In genomic region chr20:45823949-45824835, GRCh38 we compare ENCODE assay signal across 8 cellular contexts. TPM values are rescaled to one million over a fixed set of nuclear protein-coding genes. Genes with fewer than 3 reads are reported as not detected.
DNase-seq lines count a peak whose midpoint lies in the region; ATAC-seq and TF ChIP-seq lines count a peak whose summit lies in the region.

No MANE protein-coding gene starts in this region.

- peak overlapping the region; percentile 84 for H2AFZ ChIP-seq in parathyroid adenoma

- H3K4me1 ChIP-seq in parathyroid adenoma, result peaks cover 13% of the 10 kb centered on the region

- H3K4me3 Mint-ChIP-seq in activated T-cell treated with anti-CD3 and anti-CD28 coated beads, Interleukin-2, amount 50 U/mL, for 4 hours, result peak overlapping the region; percentile 67

- no peaks in the 10 kb centered on the region for H3K9me3 ChIP-seq in parathyroid adenoma (ENCODE audit: control insufficient read depth, low read length)

- no peaks in the 10 kb centered on the region for H3K27me3 ChIP-seq in parathyroid adenoma (ENCODE audit: control insufficient read depth, insufficient read depth, low read length)

- H3K9ac ChIP-seq in parathyroid adenoma, result no peak overlapping the region

- H3K27me3 Mint-ChIP-seq in activated T-cell treated with anti-CD3 and anti-CD28 coated beads, Interleukin-2, amount 50 U/mL, for 4 hours (ENCODE audit: low read depth), result peaks cover 23% of the 10 kb centered on the region

- H3K36me3 ChIP-seq in parathyroid adenoma (ENCODE audit: control insufficient read depth, insufficient read depth, low read length), result no peaks in the 10 kb centered on the region

- no peaks in the 10 kb centered on the region for H3K9me3 Mint-ChIP-seq in activated T-cell treated with anti-CD3 and anti-CD28 coated beads, Interleukin-2, amount 50 U/mL, for 4 hours

- no peak for TF ChIP-seq POLR2A in NB4 (IDR thresholded peaks at IDR 0.05; ENCODE audit: extremely low read depth, insufficient read length)

- peaks cover 10% of the 10 kb centered on the region for H3K4me1 Mint-ChIP-seq in activated T-cell treated with anti-CD3 and anti-CD28 coated beads, Interleukin-2, amount 50 U/mL, for 4 hours (ENCODE audit: low read depth)

- peak; percentile 83 to 86 for ATAC-seq in activated T-cell treated with anti-CD3 and anti-CD28 coated beads, Interleukin-2, amount 50 U/mL, for 4 hours
- ATAC-seq in HG03378 (IDR thresholded peaks at IDR 0.05; ENCODE audit: unreplicated experiment), result no peak
- ATAC-seq in HG02759 (IDR thresholded peaks at IDR 0.05; ENCODE audit: unreplicated experiment), result no peak

- TF ChIP-seq CTCF in NB4 (IDR thresholded peaks at IDR 0.05; ENCODE audit: low read depth, low read length) (peak; percentile 59), fibroblast of the aortic adventitia (IDR thresholded peaks at IDR 0.05; ENCODE audit: insufficient read depth, low read length) (peak; percentile 59), parathyroid adenoma (IDR thresholded peaks at IDR 0.05) (peak; percentile 34)

- H3K4me3 ChIP-seq in NB4 (ENCODE audit: low read depth, low read length) (no peak overlapping the region), fibroblast of the aortic adventitia (ENCODE audit: low read depth, low read length) (no peak overlapping the region), parathyroid adenoma (ENCODE audit: low read depth, low read length) (no peak overlapping the region)

- DNase-seq in DMS153 (lab: John Stamatoyannopoulos, UW) (peak; percentile 11), NB4 (ENCODE audit: low read depth) (peak; percentile 66), fibroblast of the aortic adventitia (ENCODE audit: low read depth) (peak; percentile 39), LoVo (ENCODE audit: low spot score) (no peak)
- DNase-seq in activated T-cell treated with anti-CD3 and anti-CD28 coated beads, Interleukin-2, amount 50 U/mL, for 4 hours, result peak; percentile 46

- H3K36me3 Mint-ChIP-seq in activated T-cell treated with anti-CD3 and anti-CD28 coated beads, Interleukin-2, amount 50 U/mL, for 4 hours (ENCODE audit: insufficient read depth), result no peaks in the 10 kb centered on the region

- no peaks in the 10 kb centered on the region for H3K79me2 ChIP-seq in parathyroid adenoma

- H3K27ac ChIP-seq in parathyroid adenoma, result no peak overlapping the region

- H3K4me2 ChIP-seq in parathyroid adenoma (ENCODE audit: low read length), result peak overlapping the region; percentile 30

RNA-seq across cellular contexts. Expression of gene TNNC2, which starts 2.9 kb away (rescaled TPM):
- not detected for total RNA-seq in activated T-cell treated with anti-CD3 and anti-CD28 coated beads, Interleukin-2, amount 50 U/mL, for 4 hours
- 0.45 and 1.8 TPM in 2 replicates for total RNA-seq in fibroblast of the aortic adventitia (ENCODE audit: low replicate concordance)

RNA-seq across cellular contexts. Expression of gene SNX21, which starts 9.4 kb away (rescaled TPM):
- total RNA-seq in activated T-cell treated with anti-CD3 and anti-CD28 coated beads, Interleukin-2, amount 50 U/mL, for 4 hours, result under 1 TPM; 0.83 to 0.98 (median 0.87) TPM
- total RNA-seq in fibroblast of the aortic adventitia (ENCODE audit: low replicate concordance), result 88.8 and 90.7 TPM in 2 replicates

RNA-seq across cellular contexts. Expression of gene UBE2C, which starts 11.7 kb away (rescaled TPM):
- 10 to 100 TPM; 10.5 to 19.4 (median 18.4) TPM for total RNA-seq in activated T-cell treated with anti-CD3 and anti-CD28 coated beads, Interleukin-2, amount 50 U/mL, for 4 hours
- 0.49 and 53.3 TPM in 2 replicates for total RNA-seq in fibroblast of the aortic adventitia (ENCODE audit: low replicate concordance)

RNA-seq across cellular contexts. Expression of gene DNTTIP1, which starts 32.4 kb away (rescaled TPM):
- 10 to 100 TPM; 33.9 to 39.6 (median 38.5) TPM for total RNA-seq in activated T-cell treated with anti-CD3 and anti-CD28 coated beads, Interleukin-2, amount 50 U/mL, for 4 hours
- 17.4 and 26.4 TPM in 2 replicates for total RNA-seq in fibroblast of the aortic adventitia (ENCODE audit: low replicate concordance)

RNA-seq across cellular contexts. Expression of gene WFDC3, which starts 32.5 kb away (rescaled TPM):
- not detected for total RNA-seq in activated T-cell treated with anti-CD3 and anti-CD28 coated beads, Interleukin-2, amount 50 U/mL, for 4 hours
- total RNA-seq in fibroblast of the aortic adventitia (ENCODE audit: low replicate concordance), result 0.18 TPM in 1 of 2 replicates, not detected in the other

Comparison
In these comparisons a context has a peak if more than half of its experiments do, and no peak if none do; other contexts are left out.
1. ATAC-seq: peak in activated T-cell treated with anti-CD3 and anti-CD28 coated beads, Interleukin-2, amount 50 U/mL, for 4 hours (2 of 2); none in HG03378 (single experiment) and HG02759 (single experiment).
2. RNA of gene SNX21, which starts 9.4 kb away (total RNA-seq): 88.8 to 90.7 TPM in fibroblast of the aortic adventitia; 0.83 to 0.98 TPM in activated T-cell treated with anti-CD3 and anti-CD28 coated beads, Interleukin-2, amount 50 U/mL, for 4 hours; every median in the first group is over 10 times any median in the second.
3. Peak in every context shown above with its lines, with median percentiles within 50 percentile points of each other: CTCF ChIP-seq.